28 cellular contexts compared by ENCODE assay signal in the genomic region with DNA sequence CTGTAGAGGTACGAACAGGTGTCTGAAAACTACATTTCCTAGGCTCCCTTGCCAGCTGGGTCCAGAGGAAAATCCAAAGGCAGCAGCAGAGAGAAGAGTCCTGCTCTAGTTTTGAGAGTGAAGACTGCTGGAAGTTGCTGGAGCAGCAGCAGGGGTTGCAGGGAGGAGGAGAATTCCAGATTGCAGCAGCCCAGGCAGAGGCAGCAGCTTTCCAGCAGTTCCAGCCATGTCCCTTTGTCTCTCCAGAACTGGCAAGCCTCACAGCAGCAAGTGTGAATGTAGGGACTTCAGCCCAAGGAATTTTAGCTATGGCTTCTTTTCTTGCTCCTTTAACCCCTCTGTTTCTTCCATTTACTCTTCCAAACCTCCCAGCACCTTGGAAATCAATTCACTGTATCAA.
"Had no signal": no experiment of that assay in that cellular context is flagged by ENCODE, and none has a peak within 500 bp of the region (broad histone marks: within the 10 kb centered on the region; RNA-seq: fewer than 3 reads in every experiment).

No MANE protein-coding gene starts in this region.

- H3K27me3 Mint-ChIP-seq: naive thymus-derived CD8-positive, alpha-beta T cell; progenitor cell of endocrine pancreas; stimulated activated memory B cell treated with anti-CD40 and anti-IgM and Interleukin-4, amounts not matched to agents 10 μg/mL and 1 μg/mL and 100 μg/mL, for 72 hours; stimulated activated naive CD8-positive, alpha-beta T cell treated with anti-CD3 and anti-CD28 coated beads, Interleukin-15, amount 100 ng/mL, for 72 hours; type B pancreatic cell had no signal

- H3K9me3 ChIP-seq: left lung, mucosa of descending colon, ovary, right atrium auricular region, right lobe of liver, tibial nerve, uterus had no signal

- H3K9me3 Mint-ChIP-seq: stimulated activated naive CD8-positive, alpha-beta T cell treated with anti-CD3 and anti-CD28 coated beads, Interleukin-15, amount 100 ng/mL, for 72 hours had no signal

- H3K4me2 ChIP-seq: smooth muscle cell had no signal

- H3K27ac ChIP-seq: left lung, ovary, right atrium auricular region, right lobe of liver, tibial nerve, uterus had no signal

- H3K27me3 ChIP-seq: left lung, ovary, right atrium auricular region, right lobe of liver, tibial nerve, uterus had no signal

- H3K36me3 Mint-ChIP-seq: naive thymus-derived CD8-positive, alpha-beta T cell; stimulated activated memory B cell treated with anti-CD40 and anti-IgM and Interleukin-4, amounts not matched to agents 10 μg/mL and 1 μg/mL and 100 μg/mL, for 72 hours; type B pancreatic cell had no signal

- ATAC-seq: left colon; left lung; mucosa of descending colon; naive thymus-derived CD8-positive, alpha-beta T cell; right lobe of liver; stimulated activated memory B cell treated with anti-CD40 and anti-IgM and Interleukin-4, amounts not matched to agents 10 μg/mL and 1 μg/mL and 100 μg/mL, for 72 hours; stimulated activated naive CD8-positive, alpha-beta T cell treated with anti-CD3 and anti-CD28 coated beads, Interleukin-15, amount 100 ng/mL, for 72 hours had no signal

- H3K4me3 ChIP-seq: left lung, lung, mucosa of descending colon, ovary, right atrium auricular region, right lobe of liver, smooth muscle cell, tibial nerve, uterus had no signal

- H3K4me1 Mint-ChIP-seq: neural crest cell; stimulated activated memory B cell treated with anti-CD40 and anti-IgM and Interleukin-4, amounts not matched to agents 10 μg/mL and 1 μg/mL and 100 μg/mL, for 72 hours; stimulated activated naive CD8-positive, alpha-beta T cell treated with anti-CD3 and anti-CD28 coated beads, Interleukin-15, amount 100 ng/mL, for 72 hours had no signal

- H3K4me3 Mint-ChIP-seq: immature natural killer cell; naive thymus-derived CD8-positive, alpha-beta T cell; nephron; neural crest cell; stimulated activated memory B cell treated with anti-CD40 and anti-IgM and Interleukin-4, amounts not matched to agents 10 μg/mL and 1 μg/mL and 100 μg/mL, for 72 hours; stimulated activated naive CD8-positive, alpha-beta T cell treated with anti-CD3 and anti-CD28 coated beads, Interleukin-15, amount 100 ng/mL, for 72 hours; type B pancreatic cell had no signal

- DNase-seq: hippocampal formation; immature natural killer cell; kidney; left colon; left lung; midbrain; mucosa of descending colon; naive thymus-derived CD8-positive, alpha-beta T cell; ovary; right lobe of liver; stimulated activated CD4-positive, alpha-beta T cell treated with anti-CD3 and anti-CD28 coated beads, Interleukin-1b, Interleukin-23, amount 100 ng/mL, for 48 hours; stimulated activated CD4-positive, alpha-beta T cell treated with anti-CD3 and anti-CD28 coated beads, Interleukin-2, amount 100 ng/mL, for 48 hours; stimulated activated CD4-positive, alpha-beta T cell treated with anti-CD3 and anti-CD28 coated beads, Interleukin-4, amount 100 ng/mL, for 4 hours; stimulated activated CD8-positive, alpha-beta memory T cell treated with anti-CD3 and anti-CD28 coated beads, Interleukin-4, amount 100 ng/mL, for 48 hours; stimulated activated naive CD4-positive, alpha-beta T cell treated with Interleukin-2 at 50 U/mL for 16 hours; stimulated activated naive CD8-positive, alpha-beta T cell treated with anti-CD3 and anti-CD28 coated beads, Interleukin-15, amount 100 ng/mL, for 72 hours; substantia nigra; uterus had no signal

- FAIRE-seq: islet of Langerhans, kidney had no signal

- H3K36me3 ChIP-seq: left lung, ovary, right atrium auricular region, right lobe of liver, tibial nerve, uterus had no signal

- H3K27ac Mint-ChIP-seq: immature natural killer cell; naive thymus-derived CD8-positive, alpha-beta T cell; nephron; progenitor cell of endocrine pancreas; stimulated activated memory B cell treated with anti-CD40 and anti-IgM and Interleukin-4, amounts not matched to agents 10 μg/mL and 1 μg/mL and 100 μg/mL, for 72 hours; stimulated activated naive CD8-positive, alpha-beta T cell treated with anti-CD3 and anti-CD28 coated beads, Interleukin-15, amount 100 ng/mL, for 72 hours; type B pancreatic cell had no signal

- H3K4me1 ChIP-seq: left lung, right lobe of liver, uterus had no signal
